Comparison of ENCODE assay signal across 8 cellular contexts in the genomic region with DNA sequence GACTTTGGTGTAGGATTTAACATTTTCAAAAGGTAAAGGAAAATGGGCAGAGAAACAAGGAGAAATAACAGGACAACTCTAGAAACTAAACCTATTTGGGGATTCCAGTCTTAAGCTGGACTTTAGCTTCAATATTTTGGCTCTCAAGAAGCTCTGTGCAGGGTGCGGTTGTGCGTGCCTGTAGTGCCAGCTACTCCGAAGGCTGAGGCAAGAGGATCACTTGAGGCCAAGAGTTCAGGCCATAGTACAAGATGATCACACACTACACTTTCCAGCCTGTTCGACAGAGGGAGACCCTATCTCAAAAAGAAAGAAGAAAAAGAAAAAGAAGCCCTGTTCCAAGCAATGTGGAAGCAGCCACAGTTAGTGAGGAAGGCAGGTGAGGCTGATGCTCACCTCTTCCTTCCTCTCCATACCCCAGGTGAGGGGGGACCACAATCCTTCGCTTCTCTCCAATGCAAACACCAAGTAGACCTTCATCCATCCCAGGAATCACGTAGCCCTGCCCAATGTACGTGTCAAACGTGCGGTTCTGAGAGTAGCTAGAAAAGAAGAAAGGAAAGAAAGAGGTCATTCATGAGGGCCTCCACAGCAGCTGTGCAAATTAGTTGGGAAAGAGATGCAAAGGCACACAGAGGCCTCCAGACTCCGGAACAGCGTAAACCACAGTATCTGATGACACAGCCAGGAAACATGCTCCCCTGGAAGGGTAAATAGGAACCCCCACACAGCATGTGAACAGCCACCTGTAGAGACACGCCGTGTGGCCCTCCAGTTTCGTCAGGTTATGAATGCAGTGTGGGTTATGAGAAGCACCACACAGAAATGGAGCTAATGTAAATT.
DNase-seq lines count a peak whose midpoint lies in the region; ATAC-seq, FAIRE-seq and TF ChIP-seq lines count a peak whose summit lies in the region.
"Not testable (repeated sequence)": the region's sequence is repeated elsewhere in the genome, so short reads cannot be mapped to it uniquely, and the experiment has no call there.

No MANE protein-coding gene starts in this region.

- H3K36me3 Mint-ChIP-seq in activated T-helper 17 cell treated with anti-CD3 and anti-CD28 coated beads, Interleukin-2, amount 50 U/mL, for 72 hours (ENCODE audit: low read depth): not testable (repeated sequence)

- not testable (repeated sequence) for H2AFZ ChIP-seq in OCI-LY7 (ENCODE audit: low read length); HepG2 (ENCODE audit: low read length)

- TF ChIP-seq RAD21 in HepG2 (CRISPR knock-in tag; IDR thresholded peaks at IDR 0.05): not testable (repeated sequence)

- not testable (repeated sequence) for H3K4me2 ChIP-seq in OCI-LY7 (ENCODE audit: low read length)
- peak overlapping the region; percentile 32; the same call in 1 of the 2 replicates for H3K4me2 ChIP-seq in HepG2 (ENCODE audit: low read depth, low read length)

- not testable (repeated sequence) for H3K4me1 Mint-ChIP-seq in activated T-helper 17 cell treated with anti-CD3 and anti-CD28 coated beads, Interleukin-2, amount 50 U/mL, for 72 hours

- WGBS in HepG2 (ENCODE audit: low lambda C conversion rate): 27% methylated on average over 7 of the region's 14 CpGs

- H3K27ac Mint-ChIP-seq in activated T-helper 17 cell treated with anti-CD3 and anti-CD28 coated beads, Interleukin-2, amount 50 U/mL, for 72 hours: peak overlapping the region; percentile 36

- not testable (repeated sequence) for BruUV-seq in OCI-LY7 (replicated peaks; lab: Mats Ljungman, UMichigan); HepG2 (replicated peaks; lab: Mats Ljungman, UMichigan)

- peak; percentile 84 for ATAC-seq in GM19023 (IDR thresholded peaks at IDR 0.05; ENCODE audit: unreplicated experiment)
- peak; percentile 94 for ATAC-seq in GM21737 (IDR thresholded peaks at IDR 0.05; ENCODE audit: unreplicated experiment)
- peak; percentile 84 for ATAC-seq in HG03066 (IDR thresholded peaks at IDR 0.05; ENCODE audit: low read depth, unreplicated experiment)
- peak; percentile 76 for ATAC-seq in activated T-helper 17 cell treated with anti-CD3 and anti-CD28 coated beads, Interleukin-2, amount 50 U/mL, for 72 hours (replicated peaks)
- peak; percentile 98 for ATAC-seq in HepG2

- not testable (repeated sequence) for H3K36me3 ChIP-seq in OCI-LY7 (ENCODE audit: insufficient read depth, low read length); HepG2 (replicated peaks in 1 of 2; ENCODE audit: control insufficient read depth in 1 of 2, insufficient read depth in 2 of 2, low read length in 2 of 2)

- H3K4me3 Mint-ChIP-seq in activated T-helper 17 cell treated with anti-CD3 and anti-CD28 coated beads, Interleukin-2, amount 50 U/mL, for 72 hours: peak overlapping the region; percentile 18

- CTCF ChIA-PET in OCI-LY7 (lab: Charles Lee; ENCODE audit: unreplicated experiment); HepG2 (lab: Yijun Ruan, JAX; ENCODE audit: low intra/inter-chr PET ratio, low total read pairs): not testable (repeated sequence)

- H3K4me3 ChIP-seq in OCI-LY7 (ENCODE audit: low read depth, low read length, poor library complexity, severe bottlenecking); HepG2 (replicated peaks in 1 of 3; ENCODE audit: insufficient read depth in 1 of 3, low read depth in 2 of 3, low read length in 3 of 3): not testable (repeated sequence)

- peak; percentile 96 for DNase-seq in DMS53 (lab: John Stamatoyannopoulos, UW)
- DNase-seq in LHCN-M2 (ENCODE audit: low read depth): peak; percentile 74
- DNase-seq in OCI-LY7 (ENCODE audit: low spot score): peak; percentile 3
- peak; percentile 91 for DNase-seq in HepG2 (ENCODE audit: low spot score)

- not testable (repeated sequence) for H3K4me1 ChIP-seq in OCI-LY7 (ENCODE audit: insufficient read depth, low read length, poor library complexity, severe bottlenecking)
- peaks cover 58% of the 10 kb centered on the region for H3K4me1 ChIP-seq in HepG2 (ENCODE audit: insufficient read depth, low read length)

- in situ Hi-C loops in HepG2 (cut with HindIII; ENCODE audit: extremely low pct_ligation_motif_present, low pct_unique_long_range_greater_than_20kb): not testable (repeated sequence)

- not testable (repeated sequence) for H3K9me3 ChIP-seq in OCI-LY7 (ENCODE audit: low read length); HepG2 (ENCODE audit: low read length)

- peak in 1 of 2 experiments; percentile 90; a peak in 2 of 4 replicates for TF ChIP-seq EP300 in HepG2 (IDR thresholded peaks at IDR 0.05; ENCODE audit: low read depth in 2 of 2, low read length in 2 of 2)
- TF ChIP-seq EP300 in HepG2 (CRISPR knock-in tag; IDR thresholded peaks at IDR 0.05; ENCODE audit: borderline replicate concordance): peak; percentile 99

- peak overlapping the region; percentile 64 for H3K9ac ChIP-seq in HepG2 (ENCODE audit: insufficient read depth, low read depth, low read length)

- POLR2A ChIA-PET in OCI-LY7 (lab: Charles Lee); HepG2 (lab: Yijun Ruan, JAX): not testable (repeated sequence)

- not testable (repeated sequence) for H3K79me2 ChIP-seq in OCI-LY7 (ENCODE audit: insufficient read depth, low read depth, low read length); HepG2 (ENCODE audit: insufficient read depth, low read length)

- not testable (repeated sequence) for H3K27ac ChIP-seq in OCI-LY7 (ENCODE audit: low read depth, low read length, poor library complexity, severe bottlenecking)
- H3K27ac ChIP-seq in HepG2 (ENCODE audit: extremely low read length, insufficient read depth, low read length): peak overlapping the region; percentile 79

- intact Hi-C loops in OCI-LY7 (cut with micrococcal nuclease; ENCODE audit: unreplicated experiment); HepG2 (cut with micrococcal nuclease; ENCODE audit: unreplicated experiment): not testable (repeated sequence)

- not testable (repeated sequence) for H3K9me3 Mint-ChIP-seq in activated T-helper 17 cell treated with anti-CD3 and anti-CD28 coated beads, Interleukin-2, amount 50 U/mL, for 72 hours

- H3K27me3 Mint-ChIP-seq in activated T-helper 17 cell treated with anti-CD3 and anti-CD28 coated beads, Interleukin-2, amount 50 U/mL, for 72 hours: not testable (repeated sequence)

- H3K27me3 ChIP-seq in HepG2 (ENCODE audit: control insufficient read depth in 1 of 2, insufficient read depth in 2 of 2, low read length in 2 of 2): not testable (repeated sequence)

- not testable (repeated sequence) for H3K9me2 ChIP-seq in OCI-LY7 (ENCODE audit: insufficient read depth, low read length)

- not testable (repeated sequence) for TF ChIP-seq CTCF in OCI-LY7 (conservative IDR thresholded peaks at IDR 0.05; ENCODE audit: low read length); HepG2 (CRISPR knock-in tag; IDR thresholded peaks at IDR 0.05)

- TF ChIP-seq POLR2A in HepG2 (IDR thresholded peaks at IDR 0.05; ENCODE audit: insufficient read depth in 1 of 2, low read depth in 2 of 2, low read length in 2 of 2): peak in 1 of 2 experiments; percentile 52; a peak in 2 of 4 replicates

- peak; percentile 55 for FAIRE-seq in HepG2 (lab: Jason Lieb, UNC)

- H4K20me1 ChIP-seq in OCI-LY7 (ENCODE audit: insufficient read depth, low read length); HepG2 (ENCODE audit: insufficient read depth, low read length): not testable (repeated sequence)

TF ChIP-seq in HepG2, 621 proteins besides CTCF, POLR2A, EP300 and RAD21 (continues in another document):
- TF ChIP-seq, protein P1, sequence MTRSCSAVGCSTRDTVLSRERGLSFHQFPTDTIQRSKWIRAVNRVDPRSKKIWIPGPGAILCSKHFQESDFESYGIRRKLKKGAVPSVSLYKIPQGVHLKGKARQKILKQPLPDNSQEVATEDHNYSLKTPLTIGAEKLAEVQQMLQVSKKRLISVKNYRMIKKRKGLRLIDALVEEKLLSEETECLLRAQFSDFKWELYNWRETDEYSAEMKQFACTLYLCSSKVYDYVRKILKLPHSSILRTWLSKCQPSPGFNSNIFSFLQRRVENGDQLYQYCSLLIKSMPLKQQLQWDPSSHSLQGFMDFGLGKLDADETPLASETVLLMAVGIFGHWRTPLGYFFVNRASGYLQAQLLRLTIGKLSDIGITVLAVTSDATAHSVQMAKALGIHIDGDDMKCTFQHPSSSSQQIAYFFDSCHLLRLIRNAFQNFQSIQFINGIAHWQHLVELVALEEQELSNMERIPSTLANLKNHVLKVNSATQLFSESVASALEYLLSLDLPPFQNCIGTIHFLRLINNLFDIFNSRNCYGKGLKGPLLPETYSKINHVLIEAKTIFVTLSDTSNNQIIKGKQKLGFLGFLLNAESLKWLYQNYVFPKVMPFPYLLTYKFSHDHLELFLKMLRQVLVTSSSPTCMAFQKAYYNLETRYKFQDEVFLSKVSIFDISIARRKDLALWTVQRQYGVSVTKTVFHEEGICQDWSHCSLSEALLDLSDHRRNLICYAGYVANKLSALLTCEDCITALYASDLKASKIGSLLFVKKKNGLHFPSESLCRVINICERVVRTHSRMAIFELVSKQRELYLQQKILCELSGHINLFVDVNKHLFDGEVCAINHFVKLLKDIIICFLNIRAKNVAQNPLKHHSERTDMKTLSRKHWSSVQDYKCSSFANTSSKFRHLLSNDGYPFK (CRISPR knock-in tag; IDR thresholded peaks at IDR 0.05; ENCODE audit: borderline replicate concordance): peak; percentile 46; the same call in 1 of the 2 replicates
- TF ChIP-seq ZNF7 (CRISPR knock-in tag; IDR thresholded peaks at IDR 0.05): peak; percentile 47; the same call in 1 of the 2 replicates
- peak; percentile 18; the same call in 1 of the 2 replicates for TF ChIP-seq ZSCAN25 (CRISPR knock-in tag; IDR thresholded peaks at IDR 0.05)
- peak; percentile 68; the same call in 1 of the 2 replicates for TF ChIP-seq PHF21A (CRISPR knock-in tag; IDR thresholded peaks at IDR 0.05)
- TF ChIP-seq, protein P2, sequence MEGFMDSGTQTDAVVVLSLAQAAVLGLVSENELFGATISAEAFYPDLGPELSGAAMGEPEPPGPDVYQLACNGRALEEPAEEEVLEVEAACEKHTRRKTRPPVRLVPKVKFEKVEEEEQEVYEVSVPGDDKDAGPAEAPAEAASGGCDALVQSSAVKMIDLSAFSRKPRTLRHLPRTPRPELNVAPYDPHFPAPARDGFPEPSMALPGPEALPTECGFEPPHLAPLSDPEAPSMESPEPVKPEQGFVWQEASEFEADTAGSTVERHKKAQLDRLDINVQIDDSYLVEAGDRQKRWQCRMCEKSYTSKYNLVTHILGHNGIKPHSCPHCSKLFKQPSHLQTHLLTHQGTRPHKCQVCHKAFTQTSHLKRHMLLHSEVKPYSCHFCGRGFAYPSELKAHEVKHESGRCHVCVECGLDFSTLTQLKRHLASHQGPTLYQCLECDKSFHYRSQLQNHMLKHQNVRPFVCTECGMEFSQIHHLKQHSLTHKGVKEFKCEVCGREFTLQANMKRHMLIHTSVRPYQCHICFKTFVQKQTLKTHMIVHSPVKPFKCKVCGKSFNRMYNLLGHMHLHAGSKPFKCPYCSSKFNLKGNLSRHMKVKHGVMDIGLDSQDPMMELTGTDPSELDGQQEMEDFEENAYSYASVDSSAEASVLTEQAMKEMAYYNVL (CRISPR knock-in tag; IDR thresholded peaks at IDR 0.05; ENCODE audit: borderline replicate concordance): peak; percentile 99

Comparison
In these comparisons a context has a peak if more than half of its experiments do, and no peak if none do; other contexts are left out.
1. DNase-seq: peak in every context shown above with its lines; median percentile 96 in DMS53; 91 in HepG2; 74 in LHCN-M2; 3 in OCI-LY7.